19 cellular contexts compared by ENCODE assay signal in genomic region chr6:117495873-117496272, GRCh38. TPM values are rescaled to one million over a fixed set of nuclear protein-coding genes. Genes with fewer than 3 reads are reported as not detected.
DNase-seq lines count a peak whose midpoint lies in the region; ATAC-seq, FAIRE-seq and TF ChIP-seq lines count a peak whose summit lies in the region.
"Had no signal": no experiment of that assay in that cellular context is flagged by ENCODE, and none has a peak within 500 bp of the region (broad histone marks: within the 10 kb centered on the region; RNA-seq: fewer than 3 reads in every experiment).

No MANE protein-coding gene starts in this region.

- intact Hi-C loops in cardiac septum (cut with DNase I) = no loop called here

- H3K4me3 ChIP-seq in ACC112 (ENCODE audit: low read depth, low read length) (peak overlapping the region; percentile 70), keratinocyte (ENCODE audit: control insufficient read depth in 2 of 3, extremely low read depth in 1 of 3, insufficient read depth in 2 of 3, low read depth in 1 of 3, low read length in 3 of 3) (peak overlapping the region in 2 of 3 experiments; percentile 12 to 23), BE2C (ENCODE audit: low read depth, low read length) (no peak overlapping the region)
- H3K4me3 ChIP-seq: body of pancreas, right atrium auricular region, tibial artery had no signal

- H3K4me2 ChIP-seq in keratinocyte (ENCODE audit: control insufficient read depth, extremely low read depth, insufficient read depth, low read depth, low read length) = peak overlapping the region; percentile 79

- H2AFZ ChIP-seq in ACC112 (ENCODE audit: low read length, unreplicated experiment) = no peak overlapping the region
- H2AFZ ChIP-seq in keratinocyte (ENCODE audit: control insufficient read depth, low read length) = no peak overlapping the region

- H3K9me3 ChIP-seq in keratinocyte (ENCODE audit: control insufficient read depth, low read depth, low read length) (no peaks in the 10 kb centered on the region), BE2C (no peaks in the 10 kb centered on the region)
- H3K9me3 ChIP-seq: body of pancreas, right atrium auricular region, tibial artery had no signal

- H3K36me3 ChIP-seq in ACC112 (ENCODE audit: insufficient read depth, low read length) (no peaks in the 10 kb centered on the region), keratinocyte (ENCODE audit: control insufficient read depth in 2 of 2, extremely low read depth in 1 of 2, insufficient read depth in 2 of 2, low read length in 2 of 2) (peaks cover 0 to 4% of the 10 kb centered on the region in 2 experiments), BE2C (no peaks in the 10 kb centered on the region)
- H3K36me3 ChIP-seq: right atrium auricular region, tibial artery had no signal

- H3K79me2 ChIP-seq in ACC112 (ENCODE audit: control insufficient read depth, insufficient read depth, low read length, unreplicated experiment) (peaks cover 77% of the 10 kb centered on the region), keratinocyte (ENCODE audit: control insufficient read depth, insufficient read depth, low read length) (peaks cover 61% of the 10 kb centered on the region)

- no peaks in the 10 kb centered on the region for H3K27me3 ChIP-seq in ACC112 (ENCODE audit: insufficient read depth, low read length)
- no peaks in the 10 kb centered on the region for H3K27me3 ChIP-seq in keratinocyte (ENCODE audit: control insufficient read depth, extremely low read depth, insufficient read depth, low read length)
- H3K27me3 ChIP-seq in BE2C = no peaks in the 10 kb centered on the region
- H3K27me3 ChIP-seq: body of pancreas, right atrium auricular region, tibial artery had no signal

- ATAC-seq in HG03378 (IDR thresholded peaks at IDR 0.05; ENCODE audit: unreplicated experiment) (no peak), GM18868 (IDR thresholded peaks at IDR 0.05; ENCODE audit: unreplicated experiment) (no peak)
- ATAC-seq: body of pancreas; left colon; stimulated activated naive B cell treated with anti-CD40 and anti-IgM and Interleukin-4, amounts not matched to agents 10 μg/mL and 1 μg/mL and 100 μg/mL, for 72 hours had no signal

- H3K9ac ChIP-seq in keratinocyte (ENCODE audit: control insufficient read depth, extremely low read depth, insufficient read depth, low read length) = peak overlapping the region; percentile 76

- H3K4me1 ChIP-seq in ACC112 (ENCODE audit: control insufficient read depth, insufficient read depth, low read length, unreplicated experiment) = peaks cover 86% of the 10 kb centered on the region
- peaks cover 56% of the 10 kb centered on the region for H3K4me1 ChIP-seq in keratinocyte (ENCODE audit: control insufficient read depth, extremely low read depth, insufficient read depth, low read length)
- no peaks in the 10 kb centered on the region for H3K4me1 ChIP-seq in BE2C

- H3K9me1 ChIP-seq in keratinocyte (ENCODE audit: control insufficient read depth, extremely low read depth, insufficient read depth, low read length) = no peaks in the 10 kb centered on the region

- no peaks in the 10 kb centered on the region for H4K20me1 ChIP-seq in keratinocyte (ENCODE audit: control insufficient read depth, extremely low read depth, insufficient read depth, low read length)

- dilution Hi-C loops in keratinocyte (cut with MboI; ENCODE audit: extremely low pct_ligation_motif_present, low sequenced_read_pairs) = no loop called here

- DNase-seq in RCC 7860 (ENCODE audit: low spot score) (no peak), dermis blood vessel endothelial cell (peak; percentile 16), keratinocyte (ENCODE audit: low read depth, low spot score) (no peak), BE2C (no peak), cardiac septum (ENCODE audit: low spot score) (no peak)
- DNase-seq: activated CD4-positive, alpha-beta T cell treated with anti-CD3 and anti-CD28 coated beads, Interleukin-2, amount 50 U/mL, for 1 hour; activated CD8-positive, alpha-beta memory T cell treated with anti-CD3 and anti-CD28 coated beads, Interleukin-2, amount 50 U/mL, for 48 hours; activated naive CD4-positive, alpha-beta T cell; body of pancreas; hypothalamus; left colon; NCI-H1436; nucleus accumbens; stimulated activated naive B cell treated with anti-CD40 and anti-IgM and Interleukin-4, amounts not matched to agents 10 μg/mL and 1 μg/mL and 100 μg/mL, for 72 hours; tibial artery had no signal

- FAIRE-seq in RCC 7860 (lab: Jason Lieb, UNC) = peak; percentile 16
- FAIRE-seq in keratinocyte (lab: Jason Lieb, UNC) = peak; percentile 39

- peak overlapping the region; percentile 99 for H3K27ac ChIP-seq in ACC112 (ENCODE audit: low read depth, low read length)
- peak overlapping the region; percentile 97 for H3K27ac ChIP-seq in keratinocyte (ENCODE audit: control insufficient read depth, insufficient read depth, low read length)
- H3K27ac ChIP-seq: right atrium auricular region, tibial artery had no signal

- TF ChIP-seq CTCF in keratinocyte (optimal IDR thresholded peaks at IDR 0.05 in 1 of 3, IDR thresholded peaks at IDR 0.05 in 1 of 3, conservative IDR thresholded peaks at IDR 0.05 in 1 of 3; ENCODE audit: extremely low read depth in 1 of 3, insufficient read depth in 2 of 3, low read length in 3 of 3) (no peak), BE2C (IDR thresholded peaks at IDR 0.05; ENCODE audit: low read depth, low read length) (no peak)

RNA-seq across cellular contexts. Expression of gene DCBLD1, which starts 13.4 kb away (rescaled TPM):
- total RNA-seq in dermis blood vessel endothelial cell = 35.1 and 41.1 TPM in 2 replicates
- 15.8 to 21.7 TPM (median 21.0 TPM) in 3 replicates for polyA plus RNA-seq in keratinocyte
- polyA plus RNA-seq in keratinocyte (2011; ENCODE audit: low read depth) = 24.9 TPM
- polyA plus RNA-seq in keratinocyte (2011; cell fraction: cytosol; rRNA removed) = 7.7 and 10.3 TPM in 2 replicates
- 25.4 and 31.5 TPM in 2 replicates for polyA plus RNA-seq in keratinocyte (2011; cell fraction: nucleus; rRNA removed)
- 10.5 and 17.1 TPM in 2 replicates for polyA plus RNA-seq in keratinocyte (2012; ENCODE audit: low replicate concordance)
- 7.9 to 19.4 TPM (median 16.5 TPM) in 3 replicates for polyA minus RNA-seq in keratinocyte
- polyA minus RNA-seq in keratinocyte (2011; cell fraction: cytosol; rRNA and poly(A)+ RNA removed) = 20.3 TPM
- polyA minus RNA-seq in keratinocyte (2011; cell fraction: nucleus; rRNA and poly(A)+ RNA removed) = 31.2 and 42.1 TPM in 2 replicates
- 6.0 TPM for polyA plus RNA-seq in BE2C (2012; ENCODE audit: insufficient read depth, insufficient read length, low read depth)
- total RNA-seq in cardiac septum = 3.8 TPM
